In the genomic region with DNA sequence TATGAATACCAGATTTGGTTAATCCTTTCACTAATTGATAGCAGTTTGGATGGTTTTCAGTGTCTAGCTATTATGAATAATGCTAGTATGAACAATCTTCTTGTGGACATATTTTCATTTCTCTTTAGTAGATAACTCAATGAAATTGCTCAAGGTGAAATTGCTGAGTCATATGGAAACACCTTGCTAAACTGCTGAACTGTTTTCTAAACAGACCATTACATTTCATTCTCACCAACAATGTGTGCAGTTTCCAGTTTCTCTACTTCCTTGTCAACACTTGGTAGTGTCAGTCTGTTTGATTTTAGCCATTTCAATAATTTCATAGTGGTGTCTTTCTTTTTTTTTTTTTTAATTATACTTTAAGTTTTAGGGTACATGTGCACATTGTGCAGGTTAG, we compare ENCODE assay signal across 3 cellular contexts.
A peak's percentile ranks its signal among the peaks of the same experiment; 100 is the strongest.
TF ChIP-seq lines count a peak whose summit lies in the region.

No MANE protein-coding gene starts in this region.

TF ChIP-seq in HepG2, 621 proteins besides CTCF, POLR2A, EP300 and RAD21:
- TF ChIP-seq NFE2L2 (IDR thresholded peaks at IDR 0.05; ENCODE audit: low read length), result peak; percentile 79
- peak; percentile 62 for TF ChIP-seq ZNF7 (CRISPR knock-in tag; IDR thresholded peaks at IDR 0.05)
- no peak for TF ChIP-seq ISL2 (CRISPR knock-in tag; IDR thresholded peaks at IDR 0.05)
- TF ChIP-seq MAFK (conservative IDR thresholded peaks at IDR 0.05 in 1 of 2, IDR thresholded peaks at IDR 0.05 in 1 of 2; ENCODE audit: low read length in 2 of 2), result peak; percentile 81 to 87
- peak; percentile 86 for TF ChIP-seq MAFF (IDR thresholded peaks at IDR 0.05; ENCODE audit: low read depth, low read length)
- no peak for TF ChIP-seq RBFOX2 (IDR thresholded peaks at IDR 0.05; ENCODE audit: low read depth, low read length)
- no peak for TF ChIP-seq U2AF2 (IDR thresholded peaks at IDR 0.05; ENCODE audit: low read depth, low read length)
TF ChIP-seq in HepG2: peak in this region for 4.

TF ChIP-seq in IMR-90, 13 proteins besides CTCF, POLR2A, EP300 and RAD21:
- no peak for TF ChIP-seq RFX5 (IDR thresholded peaks at IDR 0.05; ENCODE audit: low read depth, low read length)
- no peak for TF ChIP-seq MAZ (IDR thresholded peaks at IDR 0.05; ENCODE audit: borderline replicate concordance, low read depth, low read length)
- peak; percentile 73 for TF ChIP-seq MAFK (IDR thresholded peaks at IDR 0.05; ENCODE audit: low read depth, low read length)
- TF ChIP-seq NFE2L2 (IDR thresholded peaks at IDR 0.05; ENCODE audit: low read depth, low read length), result peak; percentile 87

TF ChIP-seq in K562, 482 proteins besides CTCF, POLR2A, EP300 and RAD21 (continues in another document):
- TF ChIP-seq TRIM25 (IDR thresholded peaks at IDR 0.05; ENCODE audit: borderline replicate concordance) (no peak), YBX1 (IDR thresholded peaks at IDR 0.05) (no peak), HDAC3 (IDR thresholded peaks at IDR 0.05; ENCODE audit: borderline replicate concordance, partially characterized antibody) (no peak), ZNF561 (CRISPR knock-in tag; conservative IDR thresholded peaks at IDR 0.05) (no peak), PHTF2 (CRISPR knock-in tag; IDR thresholded peaks at IDR 0.05) (no peak), ESRRA (IDR thresholded peaks at IDR 0.05; ENCODE audit: borderline replicate concordance, low read depth) (no peak), ZSCAN29 (IDR thresholded peaks at IDR 0.05) (no peak), EP400 (IDR thresholded peaks at IDR 0.05) (no peak), CUX1 (CRISPR knock-in tag; IDR thresholded peaks at IDR 0.05) (no peak), HSF4 (CRISPR knock-in tag; IDR thresholded peaks at IDR 0.05; ENCODE audit: borderline replicate concordance) (no peak), ZNF79 (CRISPR knock-in tag; IDR thresholded peaks at IDR 0.05; ENCODE audit: low read depth) (no peak), RUNX1 (IDR thresholded peaks at IDR 0.05; ENCODE audit: low read depth) (no peak), ZNF316 (IDR thresholded peaks at IDR 0.05) (peak; percentile 88), ZNF764 (CRISPR knock-in tag; IDR thresholded peaks at IDR 0.05; ENCODE audit: low read depth) (no peak), GTF2A2 (tag; IDR thresholded peaks at IDR 0.05) (no peak), NBN (IDR thresholded peaks at IDR 0.05; ENCODE audit: low read depth) (no peak), ATF7 (IDR thresholded peaks at IDR 0.05) (no peak), ZNF584 (CRISPR knock-in tag; IDR thresholded peaks at IDR 0.05; ENCODE audit: low read depth) (no peak), IRF2 (CRISPR knock-in tag; IDR thresholded peaks at IDR 0.05) (no peak), SRSF9 (IDR thresholded peaks at IDR 0.05; ENCODE audit: borderline replicate concordance, low read depth, low read length) (no peak), KLF10 (CRISPR knock-in tag; IDR thresholded peaks at IDR 0.05) (no peak), ZNF277 (CRISPR knock-in tag; IDR thresholded peaks at IDR 0.05; ENCODE audit: borderline replicate concordance) (no peak), NFXL1 (CRISPR knock-in tag; IDR thresholded peaks at IDR 0.05) (no peak), ZNF212 (CRISPR knock-in tag; IDR thresholded peaks at IDR 0.05) (no peak), ZNF780A (CRISPR knock-in tag; IDR thresholded peaks at IDR 0.05) (no peak), EZH2 (IDR thresholded peaks at IDR 0.05; ENCODE audit: borderline replicate concordance, low read depth, low read length) (no peak), GABPB2 (CRISPR knock-in tag; conservative IDR thresholded peaks at IDR 0.05) (no peak), MTF1 (CRISPR knock-in tag; IDR thresholded peaks at IDR 0.05; ENCODE audit: borderline replicate concordance) (no peak), NCOA1 (IDR thresholded peaks at IDR 0.05; ENCODE audit: low read depth) (no peak), RBFOX2 (IDR thresholded peaks at IDR 0.05; ENCODE audit: low read depth, low read length) (no peak), RBM25 (IDR thresholded peaks at IDR 0.05; ENCODE audit: low read depth, low read length, severe bottlenecking) (peak; percentile 14), MAFG (tag; conservative IDR thresholded peaks at IDR 0.05) (peak; percentile 83), ZNF41 (CRISPR knock-in tag; conservative IDR thresholded peaks at IDR 0.05) (no peak), ERF (CRISPR knock-in tag; IDR thresholded peaks at IDR 0.05) (no peak), CHCHD3 (CRISPR knock-in tag; IDR thresholded peaks at IDR 0.05) (no peak), MAFF (IDR thresholded peaks at IDR 0.05; ENCODE audit: low read length) (peak; percentile 76), GABPA (tag; conservative IDR thresholded peaks at IDR 0.05; ENCODE audit: low read depth) (no peak), MAFK (IDR thresholded peaks at IDR 0.05; ENCODE audit: low read length) (peak; percentile 70), MITF (IDR thresholded peaks at IDR 0.05) (no peak), C11orf30 (IDR thresholded peaks at IDR 0.05; ENCODE audit: low read depth) (peak; percentile 60; the same call in 1 of the 2 replicates), TFAM (CRISPR knock-in tag; conservative IDR thresholded peaks at IDR 0.05) (no peak), KDM4B (IDR thresholded peaks at IDR 0.05; ENCODE audit: borderline replicate concordance in 2 of 2, low read depth in 1 of 2) (no peak), ADNP (tag; IDR thresholded peaks at IDR 0.05) (no peak), ARNT (IDR thresholded peaks at IDR 0.05) (no peak), KDM1A (IDR thresholded peaks at IDR 0.05) (no peak)
- TF ChIP-seq, protein P1, sequence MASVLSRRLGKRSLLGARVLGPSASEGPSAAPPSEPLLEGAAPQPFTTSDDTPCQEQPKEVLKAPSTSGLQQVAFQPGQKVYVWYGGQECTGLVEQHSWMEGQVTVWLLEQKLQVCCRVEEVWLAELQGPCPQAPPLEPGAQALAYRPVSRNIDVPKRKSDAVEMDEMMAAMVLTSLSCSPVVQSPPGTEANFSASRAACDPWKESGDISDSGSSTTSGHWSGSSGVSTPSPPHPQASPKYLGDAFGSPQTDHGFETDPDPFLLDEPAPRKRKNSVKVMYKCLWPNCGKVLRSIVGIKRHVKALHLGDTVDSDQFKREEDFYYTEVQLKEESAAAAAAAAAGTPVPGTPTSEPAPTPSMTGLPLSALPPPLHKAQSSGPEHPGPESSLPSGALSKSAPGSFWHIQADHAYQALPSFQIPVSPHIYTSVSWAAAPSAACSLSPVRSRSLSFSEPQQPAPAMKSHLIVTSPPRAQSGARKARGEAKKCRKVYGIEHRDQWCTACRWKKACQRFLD (CRISPR knock-in tag; IDR thresholded peaks at IDR 0.05), result no peak
- TF ChIP-seq, protein P2, sequence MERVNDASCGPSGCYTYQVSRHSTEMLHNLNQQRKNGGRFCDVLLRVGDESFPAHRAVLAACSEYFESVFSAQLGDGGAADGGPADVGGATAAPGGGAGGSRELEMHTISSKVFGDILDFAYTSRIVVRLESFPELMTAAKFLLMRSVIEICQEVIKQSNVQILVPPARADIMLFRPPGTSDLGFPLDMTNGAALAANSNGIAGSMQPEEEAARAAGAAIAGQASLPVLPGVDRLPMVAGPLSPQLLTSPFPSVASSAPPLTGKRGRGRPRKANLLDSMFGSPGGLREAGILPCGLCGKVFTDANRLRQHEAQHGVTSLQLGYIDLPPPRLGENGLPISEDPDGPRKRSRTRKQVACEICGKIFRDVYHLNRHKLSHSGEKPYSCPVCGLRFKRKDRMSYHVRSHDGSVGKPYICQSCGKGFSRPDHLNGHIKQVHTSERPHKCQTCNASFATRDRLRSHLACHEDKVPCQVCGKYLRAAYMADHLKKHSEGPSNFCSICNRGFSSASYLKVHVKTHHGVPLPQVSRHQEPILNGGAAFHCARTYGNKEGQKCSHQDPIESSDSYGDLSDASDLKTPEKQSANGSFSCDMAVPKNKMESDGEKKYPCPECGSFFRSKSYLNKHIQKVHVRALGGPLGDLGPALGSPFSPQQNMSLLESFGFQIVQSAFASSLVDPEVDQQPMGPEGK (CRISPR knock-in tag; IDR thresholded peaks at IDR 0.05; ENCODE audit: borderline replicate concordance), result no peak
- TF ChIP-seq, protein P3, sequence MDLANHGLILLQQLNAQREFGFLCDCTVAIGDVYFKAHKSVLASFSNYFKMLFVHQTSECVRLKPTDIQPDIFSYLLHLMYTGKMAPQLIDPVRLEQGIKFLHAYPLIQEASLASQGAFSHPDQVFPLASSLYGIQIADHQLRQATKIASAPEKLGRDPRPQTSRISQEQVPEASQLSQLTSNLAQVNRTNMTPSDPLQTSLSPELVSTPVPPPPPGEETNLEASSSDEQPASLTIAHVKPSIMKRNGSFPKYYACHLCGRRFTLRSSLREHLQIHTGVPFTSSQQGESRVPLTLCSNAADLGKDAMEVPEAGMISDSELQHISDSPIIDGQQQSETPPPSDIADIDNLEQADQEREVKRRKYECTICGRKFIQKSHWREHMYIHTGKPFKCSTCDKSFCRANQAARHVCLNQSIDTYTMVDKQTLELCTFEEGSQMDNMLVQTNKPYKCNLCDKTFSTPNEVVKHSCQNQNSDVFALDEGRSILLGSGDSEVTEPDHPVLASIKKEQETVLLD (IDR thresholded peaks at IDR 0.05), result no peak
- TF ChIP-seq, protein P4, sequence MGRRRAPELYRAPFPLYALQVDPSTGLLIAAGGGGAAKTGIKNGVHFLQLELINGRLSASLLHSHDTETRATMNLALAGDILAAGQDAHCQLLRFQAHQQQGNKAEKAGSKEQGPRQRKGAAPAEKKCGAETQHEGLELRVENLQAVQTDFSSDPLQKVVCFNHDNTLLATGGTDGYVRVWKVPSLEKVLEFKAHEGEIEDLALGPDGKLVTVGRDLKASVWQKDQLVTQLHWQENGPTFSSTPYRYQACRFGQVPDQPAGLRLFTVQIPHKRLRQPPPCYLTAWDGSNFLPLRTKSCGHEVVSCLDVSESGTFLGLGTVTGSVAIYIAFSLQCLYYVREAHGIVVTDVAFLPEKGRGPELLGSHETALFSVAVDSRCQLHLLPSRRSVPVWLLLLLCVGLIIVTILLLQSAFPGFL (CRISPR knock-in tag; IDR thresholded peaks at IDR 0.05), result no peak
